17 cellular contexts compared by ENCODE assay signal in genomic region chr20:32544893-32545840, GRCh38. TPM values are rescaled to one million over a fixed set of nuclear protein-coding genes. Genes with fewer than 3 reads are reported as not detected.
DNase-seq lines count a peak whose midpoint lies in the region; ATAC-seq and TF ChIP-seq lines count a peak whose summit lies in the region.
"Had no signal": no experiment of that assay in that cellular context is flagged by ENCODE, and none has a peak within 500 bp of the region (broad histone marks: within the 10 kb centered on the region; RNA-seq: fewer than 3 reads in every experiment).

No MANE protein-coding gene starts in this region.

- CTCF ChIA-PET in CD8-positive, alpha-beta memory T cell (lab: Charles Lee), result interaction anchor here (13.4 kb wide), 1 partner anchor 21 kb away, joined by 227 read pairs; no protein-coding TSS in a partner anchor
- CTCF ChIA-PET in HCT116 (lab: Charles Lee), result no interaction called here

- no peak overlapping the region for H4K5ac ChIP-seq in mesendoderm (ENCODE audit: low read length)

- H3K18ac ChIP-seq in mesendoderm (ENCODE audit: low read length), result no peak overlapping the region

- peaks cover 0 to 36% (median 7%) of the 10 kb centered on the region in 3 donors for H3K36me3 Mint-ChIP-seq in CD8-positive, alpha-beta memory T cell
- no peaks in the 10 kb centered on the region for H3K36me3 Mint-ChIP-seq in activated T-helper 17 cell treated with anti-CD3 and anti-CD28 coated beads, Interleukin-2, amount 50 U/mL, for 72 hours (ENCODE audit: low read depth)

- H3K23ac ChIP-seq in mesendoderm (ENCODE audit: low read length), result no peak overlapping the region

- H2AK5ac ChIP-seq in mesendoderm (ENCODE audit: low read length), result no peak overlapping the region

- DNase-seq in CD8-positive, alpha-beta memory T cell, result no peak
- DNase-seq in HCT116 (ENCODE audit: low read depth, low spot score), result no peak
- DNase-seq in mesendoderm, result peak; percentile 45
- DNase-seq in iPS-NIHi11 (ENCODE audit: low spot score), result no peak
- DNase-seq in stimulated activated CD4-positive, alpha-beta T cell treated with anti-CD3 and anti-CD28 coated beads, Interleukin-4, amount 100 ng/mL, for 4 hours, result no peak
- DNase-seq: activated B cell treated with CpG ODN at 0.5 μM for 24 hours, amygdala, C1 segment of cervical spinal cord, colonic mucosa, NCI-H2081 treated with DMSO at 0.1 percent for 48 hours, NCI-H748 treated with DMSO at 0.1 percent for 48 hours, RPMI8226, stomach had no signal

- peak overlapping the region in 1 of 7 donors; percentile 9 for H3K4me3 Mint-ChIP-seq in CD8-positive, alpha-beta memory T cell
- no peak overlapping the region for H3K4me3 Mint-ChIP-seq in activated T-helper 17 cell treated with anti-CD3 and anti-CD28 coated beads, Interleukin-2, amount 50 U/mL, for 72 hours
- H3K4me3 Mint-ChIP-seq: activated B cell treated with CpG ODN at 0.5 μM for 24 hours had no signal

- no TSS peak for BruUV-seq in HCT116 (replicated peaks; lab: Mats Ljungman, UMichigan)

- peak overlapping the region; percentile 35; the same call in 1 of the 2 replicates for H3K4me2 ChIP-seq in HCT116 (ENCODE audit: low read length)
- H3K4me2 ChIP-seq in mesendoderm (ENCODE audit: low read length), result no peak overlapping the region

- RAD21 ChIA-PET in HCT116 (lab: Charles Lee; ENCODE audit: low non-redundant PET in 1 of 2, low total read pairs in 2 of 2, uncharacterized antibody in 2 of 2, unreplicated experiment in 2 of 2), result no interaction called here

- peak overlapping the region; percentile 76 to 100 (median 88) for H3K27ac Mint-ChIP-seq in CD8-positive, alpha-beta memory T cell
- H3K27ac Mint-ChIP-seq in activated T-helper 17 cell treated with anti-CD3 and anti-CD28 coated beads, Interleukin-2, amount 50 U/mL, for 72 hours, result peak overlapping the region; percentile 81
- H3K27ac Mint-ChIP-seq: activated B cell treated with CpG ODN at 0.5 μM for 24 hours had no signal

- ATAC-seq in HCT116 (peak; percentile 50; the same call in 1 of the 2 replicates), GM21576 (IDR thresholded peaks at IDR 0.05; ENCODE audit: unreplicated experiment) (no peak), HG03025 (IDR thresholded peaks at IDR 0.05; ENCODE audit: low FRiP score, unreplicated experiment) (no peak)
- no peak for ATAC-seq in activated T-helper 17 cell treated with anti-CD3 and anti-CD28 coated beads, Interleukin-2, amount 50 U/mL, for 72 hours (replicated peaks)

- H2BK5ac ChIP-seq in mesendoderm (ENCODE audit: low read length), result no peak overlapping the region

- no peaks in the 10 kb centered on the region for H4K20me1 ChIP-seq in HCT116 (ENCODE audit: insufficient read depth)

- intact Hi-C loops in HCT116 (cut with micrococcal nuclease), result no loop called here

- H3K4me1 ChIP-seq in CD8-positive, alpha-beta memory T cell (ENCODE audit: insufficient read depth, low read length), result peaks cover 59% of the 10 kb centered on the region
- peaks cover 6 to 29% of the 10 kb centered on the region in 2 experiments; a peak in 3 of 4 replicates for H3K4me1 ChIP-seq in HCT116 (ENCODE audit: control insufficient read depth in 1 of 2, insufficient read depth in 2 of 2, low read length in 2 of 2)
- H3K4me1 ChIP-seq in mesendoderm (ENCODE audit: control insufficient read depth, low read depth, low read length), result no peaks in the 10 kb centered on the region
- H3K4me1 ChIP-seq: colonic mucosa, prostate gland had no signal

- no peak overlapping the region for H4K8ac ChIP-seq in mesendoderm (ENCODE audit: low read depth, low read length)

- peaks cover 71 to 92% (median 81%) of the 10 kb centered on the region in 3 donors for H3K4me1 Mint-ChIP-seq in CD8-positive, alpha-beta memory T cell
- peaks cover 49% of the 10 kb centered on the region for H3K4me1 Mint-ChIP-seq in activated T-helper 17 cell treated with anti-CD3 and anti-CD28 coated beads, Interleukin-2, amount 50 U/mL, for 72 hours

- no peak overlapping the region for H3K4ac ChIP-seq in mesendoderm (ENCODE audit: low read depth, low read length)

- no peak for TF ChIP-seq POLR2A in HCT116 (IDR thresholded peaks at IDR 0.05; ENCODE audit: borderline replicate concordance, extremely low read depth, insufficient read depth, insufficient read length)

- POLR2A ChIA-PET in CD8-positive, alpha-beta memory T cell (lab: Charles Lee), result no interaction called here
- POLR2A ChIA-PET in HCT116 (lab: Charles Lee), result no interaction called here

- H3K27ac ChIP-seq in CD8-positive, alpha-beta memory T cell (ENCODE audit: low read depth, low read length), result no peak overlapping the region
- H3K27ac ChIP-seq in HCT116 (ENCODE audit: low read depth, low read length) (no peak overlapping the region), mesendoderm (ENCODE audit: low read depth, low read length) (no peak overlapping the region)
- H3K27ac ChIP-seq: colonic mucosa, prostate gland, stomach had no signal

- no peak overlapping the region for H2AFZ ChIP-seq in HCT116 (ENCODE audit: low read depth, low read length, poor library complexity, severe bottlenecking)

- H3K9me3 Mint-ChIP-seq in CD8-positive, alpha-beta memory T cell, result no peaks in the 10 kb centered on the region
- H3K9me3 Mint-ChIP-seq in activated T-helper 17 cell treated with anti-CD3 and anti-CD28 coated beads, Interleukin-2, amount 50 U/mL, for 72 hours, result no peaks in the 10 kb centered on the region
- H3K9me3 Mint-ChIP-seq: activated B cell treated with CpG ODN at 0.5 μM for 24 hours had no signal

- no peaks in the 10 kb centered on the region for H3K36me3 ChIP-seq in CD8-positive, alpha-beta memory T cell (ENCODE audit: insufficient read depth, low read length)
- no peaks in the 10 kb centered on the region for H3K36me3 ChIP-seq in HCT116 (ENCODE audit: control insufficient read depth in 1 of 2, insufficient read depth in 2 of 2, low read length in 2 of 2)
- no peaks in the 10 kb centered on the region for H3K36me3 ChIP-seq in mesendoderm (ENCODE audit: control insufficient read depth, insufficient read depth, low read length)
- H3K36me3 ChIP-seq: colonic mucosa, prostate gland, stomach had no signal

- H3K56ac ChIP-seq in mesendoderm (ENCODE audit: low read length), result no peak overlapping the region

- no peaks in the 10 kb centered on the region for H3K79me1 ChIP-seq in mesendoderm (ENCODE audit: low read length)

- no peak for TF ChIP-seq RAD21 in HCT116 (IDR thresholded peaks at IDR 0.05; ENCODE audit: low read depth)

- H3K9me2 ChIP-seq in HCT116 (ENCODE audit: insufficient read depth), result no peaks in the 10 kb centered on the region

- H3K79me2 ChIP-seq in HCT116 (ENCODE audit: insufficient read depth, low read length) (no peaks in the 10 kb centered on the region), mesendoderm (ENCODE audit: control insufficient read depth, insufficient read depth, low read length) (no peaks in the 10 kb centered on the region)

- no peak for TF ChIP-seq CTCF in HCT116 (IDR thresholded peaks at IDR 0.05 in 2 of 3, conservative IDR thresholded peaks at IDR 0.05 in 1 of 3; ENCODE audit: borderline replicate concordance in 1 of 3, insufficient read depth in 1 of 3, low read depth in 2 of 3, low read length in 2 of 3)

- WGBS in mesendoderm (ENCODE audit: extremely low coverage, insufficient coverage, low lambda C conversion rate), result no CpG with 5 or more reads among the region's 13 CpGs

- no peaks in the 10 kb centered on the region for H3K27me3 Mint-ChIP-seq in CD8-positive, alpha-beta memory T cell
- no peaks in the 10 kb centered on the region for H3K27me3 Mint-ChIP-seq in activated T-helper 17 cell treated with anti-CD3 and anti-CD28 coated beads, Interleukin-2, amount 50 U/mL, for 72 hours
- H3K27me3 Mint-ChIP-seq: activated B cell treated with CpG ODN at 0.5 μM for 24 hours had no signal

- no peak overlapping the region for H3K9ac ChIP-seq in HCT116 (ENCODE audit: low read length)
- no peak overlapping the region for H3K9ac ChIP-seq in mesendoderm (ENCODE audit: low read length)

- H3K27me3 ChIP-seq in CD8-positive, alpha-beta memory T cell (ENCODE audit: insufficient read depth, low read length, poor library complexity, severe bottlenecking), result no peaks in the 10 kb centered on the region
- H3K27me3 ChIP-seq in HCT116 (ENCODE audit: insufficient read depth, low read length) (no peaks in the 10 kb centered on the region), mesendoderm (ENCODE audit: insufficient read depth, low read length, poor library complexity) (no peaks in the 10 kb centered on the region)
- H3K27me3 ChIP-seq: colonic mucosa had no signal

- no peak overlapping the region for H3K4me3 ChIP-seq in CD8-positive, alpha-beta memory T cell (ENCODE audit: low read length)
- no peak overlapping the region for H3K4me3 ChIP-seq in HCT116 (replicated peaks in 1 of 2; ENCODE audit: low read depth in 1 of 2, low read length in 2 of 2)
- H3K4me3 ChIP-seq in mesendoderm (ENCODE audit: low read length), result no peak overlapping the region
- H3K4me3 ChIP-seq: colonic mucosa, prostate gland, stomach had no signal

- H2BK120ac ChIP-seq in mesendoderm (ENCODE audit: low read depth, low read length), result no peak overlapping the region

- H3K9me3 ChIP-seq in CD8-positive, alpha-beta memory T cell (ENCODE audit: low read length), result no peaks in the 10 kb centered on the region
- H3K9me3 ChIP-seq in HCT116 (ENCODE audit: control insufficient read depth in 1 of 2, insufficient read depth in 1 of 2, low read depth in 1 of 2, low read length in 2 of 2), result no peaks in the 10 kb centered on the region
- H3K9me3 ChIP-seq: colonic mucosa, prostate gland, stomach had no signal

- H2BK15ac ChIP-seq in mesendoderm (replicated peaks; ENCODE audit: low read depth), result no peak overlapping the region

TF ChIP-seq in HCT116, 20 proteins besides CTCF, POLR2A, EP300 and RAD21:
- no peak for TF ChIP-seq EZH2 (IDR thresholded peaks at IDR 0.05)
- no peak for TF ChIP-seq YY1 (IDR thresholded peaks at IDR 0.05; ENCODE audit: extremely low read depth, insufficient replicate concordance, low read depth, low read length)
- no peak for TF ChIP-seq SIN3A (IDR thresholded peaks at IDR 0.05; ENCODE audit: low read depth)
- TF ChIP-seq EZH2phosphoT487 (IDR thresholded peaks at IDR 0.05; ENCODE audit: borderline replicate concordance), result no peak
- TF ChIP-seq ZNF274 (IDR thresholded peaks at IDR 0.05; ENCODE audit: low read depth, low read length), result no peak
- TF ChIP-seq FOSL1 (IDR thresholded peaks at IDR 0.05; ENCODE audit: low read depth), result no peak
- TF ChIP-seq EGR1 (IDR thresholded peaks at IDR 0.05; ENCODE audit: low read depth), result no peak
- TF ChIP-seq ZFX (IDR thresholded peaks at IDR 0.05), result no peak
- no peak for TF ChIP-seq MAX (IDR thresholded peaks at IDR 0.05)
- no peak for TF ChIP-seq POLR2AphosphoS5 (IDR thresholded peaks at IDR 0.05; ENCODE audit: low read depth, low read length)

RNA-seq across cellular contexts. Expression of gene NOL4L, which starts 40.0 kb away (rescaled TPM):
- total RNA-seq in CD8-positive, alpha-beta memory T cell, result 10 to 100 TPM; 15.8 to 19.8 TPM
- polyA plus RNA-seq in CD8-positive, alpha-beta memory T cell, result 15.4 TPM
- 5.9 TPM for total RNA-seq in HCT116 (2021; ENCODE audit: unreplicated experiment)
- 3.8 and 5.6 TPM in 2 replicates for polyA plus RNA-seq in HCT116 (2012)
- 10 to 100 TPM in 1 of 2 donors, 1 to 10 TPM in 1; 9.9 to 28.5 TPM for total RNA-seq in activated T-helper 17 cell treated with anti-CD3 and anti-CD28 coated beads, Interleukin-2, amount 50 U/mL, for 72 hours
- polyA plus RNA-seq in mesendoderm (2013, experiment 1 of 2), result 9.5 TPM
- 9.0 TPM for polyA plus RNA-seq in mesendoderm (2013, experiment 2 of 2)
